In the genomic region with DNA sequence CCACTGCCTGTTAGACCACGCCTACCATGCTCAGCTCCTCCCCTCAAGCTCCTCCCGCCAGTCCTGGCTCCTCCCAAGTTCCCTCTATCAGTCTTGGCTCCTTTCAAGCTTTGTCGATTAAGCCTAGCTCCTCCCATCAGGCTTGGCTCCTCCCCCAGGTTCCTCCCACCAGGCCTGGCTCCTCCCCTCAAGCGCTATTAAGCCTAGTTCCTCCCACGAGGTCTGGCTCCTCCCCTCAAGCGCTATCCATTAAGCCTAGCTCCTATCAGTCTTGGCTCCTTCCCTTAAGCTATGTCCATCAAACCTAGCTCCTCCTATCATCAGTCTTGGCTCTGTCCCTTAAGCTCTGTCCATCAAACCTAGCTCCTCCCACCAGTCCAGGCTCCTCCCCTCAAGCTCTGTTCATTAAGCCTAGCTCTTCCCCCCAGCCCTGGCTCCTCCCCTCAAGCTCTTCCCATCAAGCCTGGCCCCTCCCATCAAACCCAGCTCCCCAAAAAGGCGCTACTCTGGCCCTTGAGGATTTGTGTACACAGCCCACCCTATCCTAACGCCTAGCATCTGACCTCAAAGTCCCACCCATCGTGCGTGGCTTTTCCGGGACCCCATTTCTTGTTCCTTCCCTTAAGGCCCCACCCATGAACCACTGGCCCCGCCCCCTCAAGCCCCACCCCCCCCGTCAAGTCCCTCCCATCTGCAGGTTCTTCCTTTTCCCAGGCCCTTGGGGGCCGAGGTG, we compare ENCODE assay signal across 8 cellular contexts.
A peak's percentile ranks its signal among the peaks of the same experiment; 100 is the strongest.
DNase-seq lines count a peak whose midpoint lies in the region; ATAC-seq and TF ChIP-seq lines count a peak whose summit lies in the region.

No MANE protein-coding gene starts in this region.

- no peak overlapping the region for H3K4me3 ChIP-seq in cardiac fibroblast (replicated peaks in 1 of 2; ENCODE audit: low read depth in 2 of 2, low read length in 2 of 2)

- TF ChIP-seq CTCF in cardiac fibroblast (IDR thresholded peaks at IDR 0.05; ENCODE audit: low read depth, low read length) = no peak

- ATAC-seq in HG02840 (IDR thresholded peaks at IDR 0.05; ENCODE audit: low FRiP score, unreplicated experiment) = no peak

- peak; percentile 35 for DNase-seq in activated T-cell treated with anti-CD3 and anti-CD28 coated beads for 48 hours (ENCODE audit: low read depth)
- no peak for DNase-seq in activated T-cell treated with anti-CD3 and anti-CD28 coated beads, Interleukin-2, amount 50 U/mL, for 1 hour
- DNase-seq in OCI-M1 (lab: John Stamatoyannopoulos, UW) = peak; percentile 85
- peak; percentile 30 to 40 for DNase-seq in cardiac fibroblast (ENCODE audit: low read depth in 2 of 2)
- peak; percentile 68 for DNase-seq in stimulated activated CD8-positive, alpha-beta memory T cell treated with anti-CD3 and anti-CD28 coated beads, Interleukin-4, amount 100 ng/mL, for 48 hours
- DNase-seq in activated CD8-positive, alpha-beta memory T cell treated with anti-CD3 and anti-CD28 coated beads for 24 hours = no peak
- no peak for DNase-seq in NCI-H524 treated with DMSO at 0.1 percent for 48 hours (lab: John Stamatoyannopoulos, UW)

Comparison
In these comparisons a context has a peak if more than half of its experiments do, and no peak if none do; other contexts are left out.
1. DNase-seq: peak in activated T-cell treated with anti-CD3 and anti-CD28 coated beads for 48 hours (single experiment), OCI-M1 (single experiment), cardiac fibroblast (2 of 2) and stimulated activated CD8-positive, alpha-beta memory T cell treated with anti-CD3 and anti-CD28 coated beads, Interleukin-4, amount 100 ng/mL, for 48 hours (single experiment); none in activated T-cell treated with anti-CD3 and anti-CD28 coated beads, Interleukin-2, amount 50 U/mL, for 1 hour (single experiment), activated CD8-positive, alpha-beta memory T cell treated with anti-CD3 and anti-CD28 coated beads for 24 hours (single experiment) and NCI-H524 treated with DMSO at 0.1 percent for 48 hours (single experiment).